Comparison of ENCODE assay signal across 8 cellular contexts in the genomic region with DNA sequence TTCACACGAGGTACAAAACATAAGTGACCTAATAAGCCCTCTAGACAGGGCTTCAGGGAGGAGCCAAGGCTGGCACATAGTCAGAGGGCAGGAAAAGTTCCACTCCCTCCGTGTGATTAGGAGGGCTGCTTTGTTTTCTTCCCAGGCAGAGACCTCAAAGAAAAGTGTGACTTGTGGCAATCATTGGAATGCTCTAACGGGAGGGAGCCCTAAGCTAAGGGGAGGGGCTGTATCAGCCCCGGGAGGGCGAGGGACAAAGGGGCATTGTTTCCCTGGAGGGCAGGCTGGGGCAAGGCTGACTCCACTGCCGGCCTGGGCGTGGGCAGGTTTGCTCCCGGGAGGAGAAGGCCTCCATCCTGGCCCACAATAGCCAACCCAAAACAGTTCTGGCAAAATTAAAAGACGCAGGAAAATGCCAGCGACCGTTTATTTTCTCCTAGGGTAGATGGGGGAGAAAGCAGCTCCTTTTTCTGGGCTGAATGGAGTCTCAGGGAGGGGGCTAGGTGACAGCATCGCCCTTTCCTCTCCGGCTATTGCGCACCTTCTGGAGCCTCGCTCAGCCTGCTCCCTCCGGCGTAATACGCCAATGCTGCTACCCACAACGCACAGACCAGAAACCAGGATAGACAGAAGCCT.
DNase-seq lines count a peak whose midpoint lies in the region; ATAC-seq and FAIRE-seq lines count a peak whose summit lies in the region.

No MANE protein-coding gene starts in this region.

- no peaks in the 10 kb centered on the region for H3K9me3 Mint-ChIP-seq in effector memory CD8-positive, alpha-beta T cell

- H3K4me1 Mint-ChIP-seq in effector memory CD8-positive, alpha-beta T cell (ENCODE audit: low read depth in 2 of 2) = peaks cover 24 to 26% of the 10 kb centered on the region in 2 donors

- DNase-seq in Right ventricle myocardium superior (peak; percentile 54), cardiac septum (ENCODE audit: low spot score) (no peak), urothelium cell line (ENCODE audit: low spot score) (peak; percentile 94), NCI-H345 treated with DMSO at 0.1 percent for 48 hours (lab: John Stamatoyannopoulos, UW; ENCODE audit: unreplicated experiment) (no peak)
- DNase-seq in effector memory CD8-positive, alpha-beta T cell = no peak

- H3K4me3 ChIP-seq in mononuclear cell (ENCODE audit: low read length) = peak overlapping the region; percentile 69

- H3K4me1 ChIP-seq in mononuclear cell (ENCODE audit: insufficient read depth, low read length) = peaks cover 45% of the 10 kb centered on the region

- peak; percentile 50 for FAIRE-seq in urothelium cell line (lab: Jason Lieb, UNC)

- intact Hi-C loops in Right ventricle myocardium superior (cut with DNase I) (loop anchor here (2.0 to 5.0 kb wide), 3 partner anchors 81 to 613 kb away; a partner anchor contains a TSS), cardiac septum (cut with DNase I) (loop anchor here (2.0 to 10.0 kb wide), 4 partner anchors 41 to 175 kb away; a partner anchor contains a TSS)

- H3K27me3 Mint-ChIP-seq in effector memory CD8-positive, alpha-beta T cell = peaks cover 14 to 19% of the 10 kb centered on the region in 2 donors

- H3K27me3 ChIP-seq in mononuclear cell (ENCODE audit: insufficient read depth, low read length) = no peaks in the 10 kb centered on the region

- H3K4me3 Mint-ChIP-seq in effector memory CD8-positive, alpha-beta T cell = peak overlapping the region; percentile 36 to 74

- H3K9me3 ChIP-seq in mononuclear cell (ENCODE audit: low read depth, low read length) = no peaks in the 10 kb centered on the region

- no peak overlapping the region for H3K27ac Mint-ChIP-seq in effector memory CD8-positive, alpha-beta T cell

- ATAC-seq in Right ventricle myocardium superior (ENCODE audit: poor library complexity) (no peak), GM18520 (IDR thresholded peaks at IDR 0.05; ENCODE audit: unreplicated experiment) (no peak), HG02981 (IDR thresholded peaks at IDR 0.05; ENCODE audit: unreplicated experiment) (no peak)
- ATAC-seq in effector memory CD8-positive, alpha-beta T cell (replicated peaks) = no peak

- peaks cover 9% of the 10 kb centered on the region for H3K36me3 Mint-ChIP-seq in effector memory CD8-positive, alpha-beta T cell (ENCODE audit: insufficient read depth)

Comparison
In these comparisons a context has a peak if more than half of its experiments do, and no peak if none do; other contexts are left out.
1. DNase-seq: peak in Right ventricle myocardium superior (single experiment) and urothelium cell line (single experiment); none in cardiac septum (single experiment), effector memory CD8-positive, alpha-beta T cell (0 of 3) and NCI-H345 treated with DMSO at 0.1 percent for 48 hours (single experiment).